ENCODE assay signal across 24 cellular contexts in the genomic region with DNA sequence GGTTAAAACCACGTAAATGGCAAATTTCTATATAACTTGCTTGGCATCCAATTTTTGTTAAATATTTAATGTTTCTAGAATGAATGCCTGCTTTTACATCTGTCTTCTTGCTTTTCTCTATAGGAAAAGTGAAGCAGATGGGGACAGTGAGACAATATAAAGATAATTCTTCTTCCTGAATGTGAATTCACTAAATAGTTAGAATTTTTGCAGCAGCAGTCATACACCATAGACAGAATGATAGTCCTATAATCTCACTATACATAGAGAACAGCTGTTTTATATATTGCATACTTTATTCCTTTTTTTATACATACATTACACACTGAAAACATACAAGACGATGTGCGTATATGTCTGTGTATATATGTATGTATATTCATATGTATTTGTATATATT.
"Had no signal": no experiment of that assay in that cellular context is flagged by ENCODE, and none has a peak within 500 bp of the region (broad histone marks: within the 10 kb centered on the region; RNA-seq: fewer than 3 reads in every experiment).

No MANE protein-coding gene starts in this region.

- H3K4me1 ChIP-seq: adrenal gland, esophagus squamous epithelium, heart right ventricle, left lung, neural progenitor cell, prostate gland, stomach, suprapubic skin, tibial nerve had no signal

- H2AFZ ChIP-seq: neural progenitor cell had no signal

- DNase-seq: activated CD4-positive, alpha-beta T cell treated with anti-CD3 and anti-CD28 coated beads, Interleukin-2, amount 10 ng/mL, durations not matched to agents 7 days and 5 days; activated CD4-positive, CD25-positive, alpha-beta regulatory T cell treated with anti-CD3 and anti-CD28 coated beads, Interleukin-2, amount 50 U/mL, for 72 hours; activated CD8-positive, alpha-beta memory T cell treated with anti-CD3 and anti-CD28 coated beads for 24 hours; activated CD8-positive, alpha-beta memory T cell treated with anti-CD3 and anti-CD28 coated beads, Interleukin-2, amount 50 U/mL, for 4 hours; activated T-cell treated with anti-CD3 and anti-CD28 coated beads, Interleukin-2, amount 50 U/mL, for 24 hours; adrenal gland; cerebellar nuclear complex; cortex of kidney; endodermal cell; esophagus squamous epithelium; heart right ventricle; left lung; naive thymus-derived CD8-positive, alpha-beta T cell; ovary; stomach; T-cell; WERI-Rb-1 had no signal

- H3K4me3 ChIP-seq: adrenal gland, esophagus squamous epithelium, heart right ventricle, left lung, lung, neural progenitor cell, ovary, prostate gland, stomach, suprapubic skin, tibial nerve had no signal

- H3K36me3 ChIP-seq: adrenal gland, esophagus squamous epithelium, heart right ventricle, left lung, neural progenitor cell, ovary, prostate gland, stomach, suprapubic skin, tibial nerve, WERI-Rb-1 had no signal

- H3K4me2 ChIP-seq: neural progenitor cell had no signal

- H3K27me3 ChIP-seq: adrenal gland, esophagus squamous epithelium, heart right ventricle, left lung, ovary, stomach, suprapubic skin, tibial nerve had no signal

- H3K27ac ChIP-seq: adrenal gland, esophagus squamous epithelium, heart right ventricle, left lung, neural progenitor cell, ovary, prostate gland, stomach, suprapubic skin, tibial nerve, WERI-Rb-1 had no signal

- H3K9me3 ChIP-seq: adrenal gland, esophagus squamous epithelium, heart right ventricle, left lung, ovary, prostate gland, stomach, suprapubic skin, tibial nerve had no signal

- H3K9ac ChIP-seq: neural progenitor cell had no signal

- ATAC-seq: activated naive CD4-positive, alpha-beta T cell treated with anti-CD3 and anti-CD28 coated beads, Interleukin-2, amount 50 U/mL, for 72 hours; activated T-helper 17 cell treated with anti-CD3 and anti-CD28 coated beads, Interleukin-2, amount 50 U/mL, for 72 hours; heart right ventricle; left lung; naive thymus-derived CD8-positive, alpha-beta T cell; T-cell had no signal
